9 cellular contexts compared by ENCODE assay signal in the genomic region with DNA sequence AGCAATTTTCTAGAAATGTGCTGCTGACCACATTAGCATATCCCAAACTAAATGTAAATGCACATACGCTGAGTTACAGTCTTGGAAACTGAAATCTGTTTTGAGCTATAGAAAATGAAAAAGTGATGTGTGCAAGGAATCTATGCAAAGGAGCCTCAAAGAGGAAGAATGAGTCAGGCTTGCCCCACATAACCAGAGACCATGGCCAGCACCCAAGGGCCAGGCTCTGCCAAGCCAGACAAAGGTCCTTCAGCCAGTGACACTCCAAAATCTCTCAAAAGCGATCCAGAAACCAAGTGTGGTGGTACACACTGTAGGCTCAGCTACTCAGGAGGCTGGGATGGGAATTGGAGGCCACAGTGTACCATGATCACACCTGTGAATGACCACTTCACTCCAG.
A peak's percentile ranks its signal among the peaks of the same experiment; 100 is the strongest.
DNase-seq lines count a peak whose midpoint lies in the region; ATAC-seq, FAIRE-seq and TF ChIP-seq lines count a peak whose summit lies in the region.
"Had no signal": no experiment of that assay in that cellular context is flagged by ENCODE, and none has a peak within 500 bp of the region (broad histone marks: within the 10 kb centered on the region; RNA-seq: fewer than 3 reads in every experiment).

No MANE protein-coding gene starts in this region.

- H3K9me3 ChIP-seq in keratinocyte (ENCODE audit: control insufficient read depth, low read depth, low read length) (no peaks in the 10 kb centered on the region), prostate gland (no peaks in the 10 kb centered on the region)

- no peaks in the 10 kb centered on the region for H3K36me3 Mint-ChIP-seq in activated CD4-positive, alpha-beta memory T cell treated with anti-CD3 and anti-CD28 coated beads, Interleukin-2, amount 10 ng/mL, durations not matched to agents 7 days and 5 days (ENCODE audit: low read depth)
- no peaks in the 10 kb centered on the region for H3K36me3 Mint-ChIP-seq in naive thymus-derived CD8-positive, alpha-beta T cell

- intact Hi-C loops in prostate gland (cut with DNase I) = no loop called here

- ATAC-seq in GM19463 (IDR thresholded peaks at IDR 0.05; ENCODE audit: unreplicated experiment) (peak; percentile 93), HG03457 (IDR thresholded peaks at IDR 0.05; ENCODE audit: unreplicated experiment) (peak; percentile 83)
- no peak for ATAC-seq in naive thymus-derived CD8-positive, alpha-beta T cell

- 39% methylated on average over 2 of the region's 2 CpGs for WGBS in prostate gland

- CTCF ChIA-PET in activated CD4-positive, alpha-beta memory T cell treated with anti-CD3 and anti-CD28 coated beads, Interleukin-2, amount 10 ng/mL, durations not matched to agents 7 days and 5 days (lab: Charles Lee) = no interaction called here

- DNase-seq in EL (peak; percentile 68), keratinocyte (ENCODE audit: low read depth, low spot score) (no peak), prostate gland (ENCODE audit: low spot score) (no peak), NCI-H524 treated with DMSO at 0.1 percent for 48 hours (lab: John Stamatoyannopoulos, UW) (no peak)
- DNase-seq in activated CD4-positive, alpha-beta memory T cell treated with anti-CD3 and anti-CD28 coated beads, Interleukin-2, amount 10 ng/mL, durations not matched to agents 7 days and 5 days = peak; percentile 29
- DNase-seq in naive thymus-derived CD8-positive, alpha-beta T cell = no peak

- H2AFZ ChIP-seq in keratinocyte (ENCODE audit: control insufficient read depth, low read length) = no peak overlapping the region

- no peak for TF ChIP-seq POLR2A in prostate gland (IDR thresholded peaks at IDR 0.05)

- TF ChIP-seq CTCF in keratinocyte (optimal IDR thresholded peaks at IDR 0.05 in 1 of 3, IDR thresholded peaks at IDR 0.05 in 1 of 3, conservative IDR thresholded peaks at IDR 0.05 in 1 of 3; ENCODE audit: extremely low read depth in 1 of 3, insufficient read depth in 2 of 3, low read length in 3 of 3) (no peak), prostate gland (IDR thresholded peaks at IDR 0.05) (no peak)

- H3K27ac Mint-ChIP-seq in activated CD4-positive, alpha-beta memory T cell treated with anti-CD3 and anti-CD28 coated beads, Interleukin-2, amount 10 ng/mL, durations not matched to agents 7 days and 5 days = peak overlapping the region; percentile 58
- peak overlapping the region in 1 of 10 donors; percentile 23 for H3K27ac Mint-ChIP-seq in naive thymus-derived CD8-positive, alpha-beta T cell

- H4K20me1 ChIP-seq in keratinocyte (ENCODE audit: control insufficient read depth, extremely low read depth, insufficient read depth, low read length) = no peaks in the 10 kb centered on the region

- no peaks in the 10 kb centered on the region for H3K9me3 Mint-ChIP-seq in activated CD4-positive, alpha-beta memory T cell treated with anti-CD3 and anti-CD28 coated beads, Interleukin-2, amount 10 ng/mL, durations not matched to agents 7 days and 5 days
- H3K9me3 Mint-ChIP-seq in naive thymus-derived CD8-positive, alpha-beta T cell = no peaks in the 10 kb centered on the region

- H3K27ac ChIP-seq in keratinocyte (ENCODE audit: control insufficient read depth, insufficient read depth, low read length) = no peak overlapping the region
- H3K27ac ChIP-seq in prostate gland = no peak overlapping the region
- H3K27ac ChIP-seq: epithelial cell of prostate had no signal

- no peak overlapping the region for H3K4me2 ChIP-seq in keratinocyte (ENCODE audit: control insufficient read depth, extremely low read depth, insufficient read depth, low read depth, low read length)

- H3K36me3 ChIP-seq in keratinocyte (ENCODE audit: control insufficient read depth in 2 of 2, extremely low read depth in 1 of 2, insufficient read depth in 2 of 2, low read length in 2 of 2) = no peaks in the 10 kb centered on the region
- H3K36me3 ChIP-seq in prostate gland = no peaks in the 10 kb centered on the region

- H3K4me3 Mint-ChIP-seq in activated CD4-positive, alpha-beta memory T cell treated with anti-CD3 and anti-CD28 coated beads, Interleukin-2, amount 10 ng/mL, durations not matched to agents 7 days and 5 days = no peak overlapping the region
- no peak overlapping the region for H3K4me3 Mint-ChIP-seq in naive thymus-derived CD8-positive, alpha-beta T cell

- H3K9ac ChIP-seq in keratinocyte (ENCODE audit: control insufficient read depth, extremely low read depth, insufficient read depth, low read length) = no peak overlapping the region

- H3K4me3 ChIP-seq in keratinocyte (ENCODE audit: control insufficient read depth in 2 of 3, extremely low read depth in 1 of 3, insufficient read depth in 2 of 3, low read depth in 1 of 3, low read length in 3 of 3) = no peak overlapping the region
- H3K4me3 ChIP-seq in prostate gland = no peak overlapping the region

- H3K27me3 Mint-ChIP-seq in activated CD4-positive, alpha-beta memory T cell treated with anti-CD3 and anti-CD28 coated beads, Interleukin-2, amount 10 ng/mL, durations not matched to agents 7 days and 5 days = no peaks in the 10 kb centered on the region
- H3K27me3 Mint-ChIP-seq in naive thymus-derived CD8-positive, alpha-beta T cell = no peaks in the 10 kb centered on the region

- H3K4me1 Mint-ChIP-seq in activated CD4-positive, alpha-beta memory T cell treated with anti-CD3 and anti-CD28 coated beads, Interleukin-2, amount 10 ng/mL, durations not matched to agents 7 days and 5 days = peaks cover 35% of the 10 kb centered on the region
- H3K4me1 Mint-ChIP-seq in naive thymus-derived CD8-positive, alpha-beta T cell = peaks cover 9 to 35% (median 14%) of the 10 kb centered on the region in 4 donors

- dilution Hi-C loops in keratinocyte (cut with MboI; ENCODE audit: extremely low pct_ligation_motif_present, low sequenced_read_pairs) = no loop called here

- peak; percentile 26 for FAIRE-seq in keratinocyte (lab: Jason Lieb, UNC)

- H3K27me3 ChIP-seq in keratinocyte (ENCODE audit: control insufficient read depth, extremely low read depth, insufficient read depth, low read length) (no peaks in the 10 kb centered on the region), prostate gland (replicated peaks; ENCODE audit: insufficient read depth) (no peaks in the 10 kb centered on the region)

- no peaks in the 10 kb centered on the region for H3K9me1 ChIP-seq in keratinocyte (ENCODE audit: control insufficient read depth, extremely low read depth, insufficient read depth, low read length)

- POLR2A ChIA-PET in activated CD4-positive, alpha-beta memory T cell treated with anti-CD3 and anti-CD28 coated beads, Interleukin-2, amount 10 ng/mL, durations not matched to agents 7 days and 5 days (lab: Charles Lee) = interaction anchor here (1.2 to 1.3 kb wide), 2 partner anchors 210 to 322 kb away, joined by 3 to 6 read pairs; no protein-coding TSS in a partner anchor
- POLR2A ChIA-PET in naive thymus-derived CD8-positive, alpha-beta T cell (lab: Charles Lee) = no interaction called here

- no peaks in the 10 kb centered on the region for H3K79me2 ChIP-seq in keratinocyte (ENCODE audit: control insufficient read depth, insufficient read depth, low read length)

- peaks cover 6% of the 10 kb centered on the region for H3K4me1 ChIP-seq in keratinocyte (ENCODE audit: control insufficient read depth, extremely low read depth, insufficient read depth, low read length)
- H3K4me1 ChIP-seq in prostate gland (replicated peaks) = no peaks in the 10 kb centered on the region

Comparison
In these comparisons a context has a peak if more than half of its experiments do, and no peak if none do; other contexts are left out.
1. DNase-seq: peak in EL (single experiment) and activated CD4-positive, alpha-beta memory T cell treated with anti-CD3 and anti-CD28 coated beads, Interleukin-2, amount 10 ng/mL, durations not matched to agents 7 days and 5 days (single experiment); none in keratinocyte (single experiment), naive thymus-derived CD8-positive, alpha-beta T cell (0 of 10), prostate gland (single experiment) and NCI-H524 treated with DMSO at 0.1 percent for 48 hours (single experiment).
2. ATAC-seq: peak in GM19463 (single experiment) and HG03457 (single experiment); none in naive thymus-derived CD8-positive, alpha-beta T cell (0 of 2).